Comparison of ENCODE assay signal across 7 cellular contexts in the genomic region with DNA sequence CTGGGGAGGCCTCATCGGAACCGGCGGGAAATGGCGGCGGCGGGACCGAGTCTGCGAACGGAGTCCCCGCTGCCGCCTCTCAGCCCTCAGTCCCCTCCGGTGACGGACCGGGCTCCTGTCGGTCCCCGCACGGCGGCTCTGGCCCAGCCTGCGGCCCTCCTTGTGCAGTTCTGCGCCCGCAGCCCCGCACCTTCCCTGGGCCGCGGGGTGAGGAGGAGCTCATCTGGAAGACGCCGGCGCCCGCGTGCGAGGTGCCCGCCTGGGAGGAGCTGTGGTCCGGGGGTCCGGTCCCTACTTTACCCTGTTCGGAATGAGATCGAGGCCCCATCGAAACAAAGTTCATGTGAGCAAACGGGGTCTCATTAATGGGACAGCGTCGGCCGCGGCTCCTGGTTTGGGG. TPM values are rescaled to one million over a fixed set of nuclear protein-coding genes. Genes with fewer than 3 reads are reported as not detected.
DNase-seq lines count a peak whose midpoint lies in the region; ATAC-seq and TF ChIP-seq lines count a peak whose summit lies in the region.
"Not testable (repeated sequence)": the region's sequence is repeated elsewhere in the genome, so short reads cannot be mapped to it uniquely, and the experiment has no call there.

No MANE protein-coding gene starts in this region.

- POLR2A ChIA-PET in naive thymus-derived CD8-positive, alpha-beta T cell (lab: Charles Lee), result interaction anchor here (0.6 to 2.9 kb wide), 5 partner anchors 69 to 420 kb away, joined by 4 to 12 read pairs (median 5); partner anchors contain the start of gene ZNF718

- not testable (repeated sequence) for H3K4me1 Mint-ChIP-seq in naive thymus-derived CD8-positive, alpha-beta T cell

- not testable (repeated sequence) for H3K79me2 ChIP-seq in DOHH2 (ENCODE audit: control insufficient read depth, low read length); OCI-LY1 (ENCODE audit: insufficient read depth, low read length); smooth muscle cell (ENCODE audit: low read depth)

- not testable (repeated sequence) for H3K9ac ChIP-seq in OCI-LY1 (ENCODE audit: low read length); smooth muscle cell (ENCODE audit: low read depth)

- not testable (repeated sequence) for H3K36me3 ChIP-seq in DOHH2 (ENCODE audit: control insufficient read depth, low read length); OCI-LY1 (ENCODE audit: insufficient read depth, low read length); ascending aorta; left ventricle myocardium inferior; smooth muscle cell (ENCODE audit: low read depth)

- peaks cover 13% of the 10 kb centered on the region for H3K4me1 ChIP-seq in DOHH2 (ENCODE audit: control insufficient read depth, low read length)
- peaks cover 15% of the 10 kb centered on the region for H3K4me1 ChIP-seq in OCI-LY1 (ENCODE audit: insufficient read depth, low read length, severe bottlenecking)
- not testable (repeated sequence) for H3K4me1 ChIP-seq in ascending aorta; left ventricle myocardium inferior; smooth muscle cell (ENCODE audit: low read depth)

- not testable (repeated sequence) for H3K9me3 Mint-ChIP-seq in naive thymus-derived CD8-positive, alpha-beta T cell

- ATAC-seq in naive thymus-derived CD8-positive, alpha-beta T cell, result peak; percentile 4 to 9

- intact Hi-C loops in ascending aorta (cut with DNase I); left ventricle myocardium inferior (cut with micrococcal nuclease): not testable (repeated sequence)

- H3K9me2 ChIP-seq in DOHH2 (replicated peaks; ENCODE audit: control insufficient read depth, low read length); OCI-LY1 (ENCODE audit: low read depth, low read length): not testable (repeated sequence)

- H3K4me2 ChIP-seq in DOHH2 (ENCODE audit: low read length); OCI-LY1 (ENCODE audit: low read length); smooth muscle cell: not testable (repeated sequence)

- H3K27me3 ChIP-seq in DOHH2 (ENCODE audit: control insufficient read depth, low read length); OCI-LY1 (ENCODE audit: insufficient read depth, low read length); ascending aorta; left ventricle myocardium inferior (ENCODE audit: low read depth); smooth muscle cell (ENCODE audit: low read depth): not testable (repeated sequence)

- TF ChIP-seq CTCF in DOHH2 (IDR thresholded peaks at IDR 0.05; ENCODE audit: low read depth, low read length, poor library complexity, severe bottlenecking); OCI-LY1 (IDR thresholded peaks at IDR 0.05; ENCODE audit: low read length); ascending aorta (IDR thresholded peaks at IDR 0.05); epithelial cell of proximal tubule (conservative IDR thresholded peaks at IDR 0.05; ENCODE audit: low read depth, low read length); left ventricle myocardium inferior (IDR thresholded peaks at IDR 0.05; ENCODE audit: borderline replicate concordance); smooth muscle cell (IDR thresholded peaks at IDR 0.05; ENCODE audit: borderline replicate concordance, insufficient read depth, poor library complexity, severe bottlenecking): not testable (repeated sequence)

- not testable (repeated sequence) for H4K20me1 ChIP-seq in DOHH2 (ENCODE audit: control insufficient read depth, insufficient read depth, low read depth, low read length); OCI-LY1 (ENCODE audit: insufficient read depth, low read length); smooth muscle cell (ENCODE audit: low read depth)

- not testable (repeated sequence) for H3K9me3 ChIP-seq in DOHH2 (ENCODE audit: control insufficient read depth, insufficient read depth, low read length); OCI-LY1 (ENCODE audit: low read length); ascending aorta; left ventricle myocardium inferior (replicated peaks); smooth muscle cell (replicated peaks; ENCODE audit: low read depth)

- not testable (repeated sequence) for H3F3A ChIP-seq in DOHH2 (ENCODE audit: control insufficient read depth, insufficient read depth); OCI-LY1 (ENCODE audit: insufficient read depth, low read length); smooth muscle cell (ENCODE audit: low read depth)

- H3K27ac ChIP-seq in DOHH2 (ENCODE audit: low read depth, low read length); OCI-LY1 (ENCODE audit: low read depth, low read length, poor library complexity, severe bottlenecking); smooth muscle cell (ENCODE audit: low read depth): not testable (repeated sequence)
- H3K27ac ChIP-seq in ascending aorta (peak overlapping the region; percentile 63 to 70), left ventricle myocardium inferior (replicated peaks) (peak overlapping the region; percentile 51)

- H3K4me3 ChIP-seq in DOHH2 (ENCODE audit: low read length) (peak overlapping the region; percentile 41; the same call in 1 of the 2 replicates), OCI-LY1 (ENCODE audit: low read depth, low read length, poor library complexity, severe bottlenecking) (peak overlapping the region; percentile 50), ascending aorta (peak overlapping the region; percentile 39 to 53), epithelial cell of proximal tubule (ENCODE audit: low read depth, low read length) (peak overlapping the region; percentile 36), left ventricle myocardium inferior (peak overlapping the region; percentile 60), smooth muscle cell (peak overlapping the region; percentile 33)

- WGBS in smooth muscle cell (ENCODE audit: low lambda C conversion rate), result no CpG with 5 or more reads among the region's 41 CpGs

- not testable (repeated sequence) for H3K36me3 Mint-ChIP-seq in naive thymus-derived CD8-positive, alpha-beta T cell

- not testable (repeated sequence) for H3K4me3 Mint-ChIP-seq in naive thymus-derived CD8-positive, alpha-beta T cell

- not testable (repeated sequence) for H2AFZ ChIP-seq in OCI-LY1 (ENCODE audit: low read length); smooth muscle cell (ENCODE audit: low read depth)

- DNase-seq in ascending aorta (ENCODE audit: low spot score in 2 of 2); epithelial cell of proximal tubule (ENCODE audit: low read depth); left ventricle myocardium inferior; naive thymus-derived CD8-positive, alpha-beta T cell; smooth muscle cell (lab: John Stamatoyannopoulos, UW; ENCODE audit: unreplicated experiment): not testable (repeated sequence)

- not testable (repeated sequence) for H3K27ac Mint-ChIP-seq in naive thymus-derived CD8-positive, alpha-beta T cell

- not testable (repeated sequence) for H3K27me3 Mint-ChIP-seq in naive thymus-derived CD8-positive, alpha-beta T cell

RNA-seq across cellular contexts. Expression of gene ZNF595, which starts 0.4 kb away (rescaled TPM):
- total RNA-seq in ascending aorta, result 3.4 TPM
- 5.6 and 9.9 TPM in 2 replicates for total RNA-seq in epithelial cell of proximal tubule
- 6.0 TPM for total RNA-seq in left ventricle myocardium inferior
- 10 to 100 TPM; 19.9 to 20.6 TPM for total RNA-seq in naive thymus-derived CD8-positive, alpha-beta T cell
- 10 to 100 TPM in 2 of 3 donors, 1 to 10 TPM in 1; 1.9 to 17.0 (median 15.0) TPM for polyA plus RNA-seq in naive thymus-derived CD8-positive, alpha-beta T cell
- 9.2 and 10.3 TPM in 2 replicates for total RNA-seq in smooth muscle cell
- polyA plus RNA-seq in smooth muscle cell, result 2.7 and 7.0 TPM in 2 replicates
